Comparison of ENCODE assay signal across 1 cellular context in the genomic region with DNA sequence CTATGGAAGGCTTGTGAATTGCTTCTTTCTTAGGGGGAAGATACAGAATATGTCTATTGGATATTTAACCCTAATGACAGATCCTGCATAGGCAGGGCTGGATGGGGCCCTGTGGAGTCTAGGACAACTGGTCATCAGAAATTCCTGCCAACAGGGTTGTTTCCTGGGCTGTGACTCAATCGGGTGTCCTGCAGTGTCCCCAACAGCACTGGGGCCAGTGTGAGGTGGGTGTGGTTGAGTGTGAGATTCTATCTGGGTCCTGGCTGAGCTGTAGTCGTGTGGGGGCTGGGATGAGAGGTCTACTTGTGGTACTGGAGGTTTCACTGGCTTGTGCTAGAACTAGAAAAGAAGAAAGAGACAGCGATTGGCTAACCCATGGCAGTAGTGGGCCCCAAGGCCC.
A peak's percentile ranks its signal among the peaks of the same experiment; 100 is the strongest.
TF ChIP-seq lines count a peak whose summit lies in the region.

No MANE protein-coding gene starts in this region.

TF ChIP-seq in K562, 482 proteins besides CTCF, POLR2A, EP300 and RAD21 (continued from another document and continues in another):
- TF ChIP-seq, protein P1, sequence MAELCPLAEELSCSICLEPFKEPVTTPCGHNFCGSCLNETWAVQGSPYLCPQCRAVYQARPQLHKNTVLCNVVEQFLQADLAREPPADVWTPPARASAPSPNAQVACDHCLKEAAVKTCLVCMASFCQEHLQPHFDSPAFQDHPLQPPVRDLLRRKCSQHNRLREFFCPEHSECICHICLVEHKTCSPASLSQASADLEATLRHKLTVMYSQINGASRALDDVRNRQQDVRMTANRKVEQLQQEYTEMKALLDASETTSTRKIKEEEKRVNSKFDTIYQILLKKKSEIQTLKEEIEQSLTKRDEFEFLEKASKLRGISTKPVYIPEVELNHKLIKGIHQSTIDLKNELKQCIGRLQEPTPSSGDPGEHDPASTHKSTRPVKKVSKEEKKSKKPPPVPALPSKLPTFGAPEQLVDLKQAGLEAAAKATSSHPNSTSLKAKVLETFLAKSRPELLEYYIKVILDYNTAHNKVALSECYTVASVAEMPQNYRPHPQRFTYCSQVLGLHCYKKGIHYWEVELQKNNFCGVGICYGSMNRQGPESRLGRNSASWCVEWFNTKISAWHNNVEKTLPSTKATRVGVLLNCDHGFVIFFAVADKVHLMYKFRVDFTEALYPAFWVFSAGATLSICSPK (IDR thresholded peaks at IDR 0.05; ENCODE audit: borderline replicate concordance), result no peak
- peak; percentile 66; the same call in 1 of the 2 replicates for TF ChIP-seq TEAD2 (tag; IDR thresholded peaks at IDR 0.05)
- TF ChIP-seq MCM3 (IDR thresholded peaks at IDR 0.05), result no peak
- no peak for TF ChIP-seq ZNF551 (CRISPR knock-in tag; IDR thresholded peaks at IDR 0.05)
- TF ChIP-seq, protein P2, sequence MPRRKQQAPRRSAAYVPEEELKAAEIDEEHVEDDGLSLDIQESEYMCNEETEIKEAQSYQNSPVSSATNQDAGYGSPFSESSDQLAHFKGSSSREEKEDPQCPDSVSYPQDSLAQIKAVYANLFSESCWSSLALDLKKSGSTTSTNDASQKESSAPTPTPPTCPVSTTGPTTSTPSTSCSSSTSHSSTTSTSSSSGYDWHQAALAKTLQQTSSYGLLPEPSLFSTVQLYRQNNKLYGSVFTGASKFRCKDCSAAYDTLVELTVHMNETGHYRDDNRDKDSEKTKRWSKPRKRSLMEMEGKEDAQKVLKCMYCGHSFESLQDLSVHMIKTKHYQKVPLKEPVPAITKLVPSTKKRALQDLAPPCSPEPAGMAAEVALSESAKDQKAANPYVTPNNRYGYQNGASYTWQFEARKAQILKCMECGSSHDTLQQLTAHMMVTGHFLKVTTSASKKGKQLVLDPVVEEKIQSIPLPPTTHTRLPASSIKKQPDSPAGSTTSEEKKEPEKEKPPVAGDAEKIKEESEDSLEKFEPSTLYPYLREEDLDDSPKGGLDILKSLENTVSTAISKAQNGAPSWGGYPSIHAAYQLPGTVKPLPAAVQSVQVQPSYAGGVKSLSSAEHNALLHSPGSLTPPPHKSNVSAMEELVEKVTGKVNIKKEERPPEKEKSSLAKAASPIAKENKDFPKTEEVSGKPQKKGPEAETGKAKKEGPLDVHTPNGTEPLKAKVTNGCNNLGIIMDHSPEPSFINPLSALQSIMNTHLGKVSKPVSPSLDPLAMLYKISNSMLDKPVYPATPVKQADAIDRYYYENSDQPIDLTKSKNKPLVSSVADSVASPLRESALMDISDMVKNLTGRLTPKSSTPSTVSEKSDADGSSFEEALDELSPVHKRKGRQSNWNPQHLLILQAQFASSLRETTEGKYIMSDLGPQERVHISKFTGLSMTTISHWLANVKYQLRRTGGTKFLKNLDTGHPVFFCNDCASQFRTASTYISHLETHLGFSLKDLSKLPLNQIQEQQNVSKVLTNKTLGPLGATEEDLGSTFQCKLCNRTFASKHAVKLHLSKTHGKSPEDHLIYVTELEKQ (CRISPR knock-in tag; IDR thresholded peaks at IDR 0.05), result no peak
- no peak for TF ChIP-seq ZNF77 (CRISPR knock-in tag; IDR thresholded peaks at IDR 0.05)
- TF ChIP-seq XRCC4 (IDR thresholded peaks at IDR 0.05; ENCODE audit: extremely low read depth, insufficient read depth, insufficient read length), result no peak
- TF ChIP-seq, protein P3, sequence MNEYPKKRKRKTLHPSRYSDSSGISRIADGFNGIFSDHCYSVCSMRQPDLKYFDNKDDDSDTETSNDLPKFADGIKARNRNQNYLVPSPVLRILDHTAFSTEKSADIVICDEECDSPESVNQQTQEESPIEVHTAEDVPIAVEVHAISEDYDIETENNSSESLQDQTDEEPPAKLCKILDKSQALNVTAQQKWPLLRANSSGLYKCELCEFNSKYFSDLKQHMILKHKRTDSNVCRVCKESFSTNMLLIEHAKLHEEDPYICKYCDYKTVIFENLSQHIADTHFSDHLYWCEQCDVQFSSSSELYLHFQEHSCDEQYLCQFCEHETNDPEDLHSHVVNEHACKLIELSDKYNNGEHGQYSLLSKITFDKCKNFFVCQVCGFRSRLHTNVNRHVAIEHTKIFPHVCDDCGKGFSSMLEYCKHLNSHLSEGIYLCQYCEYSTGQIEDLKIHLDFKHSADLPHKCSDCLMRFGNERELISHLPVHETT (CRISPR knock-in tag; conservative IDR thresholded peaks at IDR 0.05 in 1 of 2, IDR thresholded peaks at IDR 0.05 in 1 of 2), result peak in 1 of 2 experiments; percentile 65; a peak in 2 of 4 replicates
- TF ChIP-seq, protein P4, sequence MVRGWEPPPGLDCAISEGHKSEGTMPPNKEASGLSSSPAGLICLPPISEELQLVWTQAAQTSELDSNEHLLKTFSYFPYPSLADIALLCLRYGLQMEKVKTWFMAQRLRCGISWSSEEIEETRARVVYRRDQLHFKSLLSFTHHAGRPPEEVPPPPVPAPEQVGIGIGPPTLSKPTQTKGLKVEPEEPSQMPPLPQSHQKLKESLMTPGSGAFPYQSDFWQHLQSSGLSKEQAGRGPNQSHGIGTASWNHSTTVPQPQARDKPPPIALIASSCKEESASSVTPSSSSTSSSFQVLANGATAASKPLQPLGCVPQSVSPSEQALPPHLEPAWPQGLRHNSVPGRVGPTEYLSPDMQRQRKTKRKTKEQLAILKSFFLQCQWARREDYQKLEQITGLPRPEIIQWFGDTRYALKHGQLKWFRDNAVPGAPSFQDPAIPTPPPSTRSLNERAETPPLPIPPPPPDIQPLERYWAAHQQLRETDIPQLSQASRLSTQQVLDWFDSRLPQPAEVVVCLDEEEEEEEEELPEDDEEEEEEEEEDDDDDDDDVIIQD (CRISPR knock-in tag; IDR thresholded peaks at IDR 0.05), result no peak
- TF ChIP-seq TBP (optimal IDR thresholded peaks at IDR 0.05; ENCODE audit: low read depth, low read length), result no peak
- peak; percentile 32 for TF ChIP-seq CCNT2 (IDR thresholded peaks at IDR 0.05; ENCODE audit: borderline replicate concordance, extremely low read depth, insufficient read length, low read depth, low read length)
- TF ChIP-seq, protein P5, sequence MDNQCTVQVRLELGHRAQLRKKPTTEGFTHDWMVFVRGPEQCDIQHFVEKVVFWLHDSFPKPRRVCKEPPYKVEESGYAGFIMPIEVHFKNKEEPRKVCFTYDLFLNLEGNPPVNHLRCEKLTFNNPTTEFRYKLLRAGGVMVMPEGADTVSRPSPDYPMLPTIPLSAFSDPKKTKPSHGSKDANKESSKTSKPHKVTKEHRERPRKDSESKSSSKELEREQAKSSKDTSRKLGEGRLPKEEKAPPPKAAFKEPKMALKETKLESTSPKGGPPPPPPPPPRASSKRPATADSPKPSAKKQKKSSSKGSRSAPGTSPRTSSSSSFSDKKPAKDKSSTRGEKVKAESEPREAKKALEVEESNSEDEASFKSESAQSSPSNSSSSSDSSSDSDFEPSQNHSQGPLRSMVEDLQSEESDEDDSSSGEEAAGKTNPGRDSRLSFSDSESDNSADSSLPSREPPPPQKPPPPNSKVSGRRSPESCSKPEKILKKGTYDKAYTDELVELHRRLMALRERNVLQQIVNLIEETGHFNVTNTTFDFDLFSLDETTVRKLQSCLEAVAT (IDR thresholded peaks at IDR 0.05), result peak in 1 of 2 experiments; percentile 64; a peak in 2 of 4 replicates
- TF ChIP-seq NFIC (IDR thresholded peaks at IDR 0.05), result peak; percentile 65
- TF ChIP-seq ZNF24 (IDR thresholded peaks at IDR 0.05), result no peak
- peak; percentile 56; the same call in 1 of the 2 replicates for TF ChIP-seq CEBPB (tag; IDR thresholded peaks at IDR 0.05)
- TF ChIP-seq ZC3H8 (IDR thresholded peaks at IDR 0.05), result no peak
- no peak for TF ChIP-seq HDGF (IDR thresholded peaks at IDR 0.05)
- TF ChIP-seq TEAD4 (IDR thresholded peaks at IDR 0.05; ENCODE audit: low read length), result peak; percentile 52; the same call in 1 of the 2 replicates
- TF ChIP-seq TEAD4 (CRISPR knock-in tag; IDR thresholded peaks at IDR 0.05; ENCODE audit: borderline replicate concordance), result no peak
- TF ChIP-seq, protein P6, sequence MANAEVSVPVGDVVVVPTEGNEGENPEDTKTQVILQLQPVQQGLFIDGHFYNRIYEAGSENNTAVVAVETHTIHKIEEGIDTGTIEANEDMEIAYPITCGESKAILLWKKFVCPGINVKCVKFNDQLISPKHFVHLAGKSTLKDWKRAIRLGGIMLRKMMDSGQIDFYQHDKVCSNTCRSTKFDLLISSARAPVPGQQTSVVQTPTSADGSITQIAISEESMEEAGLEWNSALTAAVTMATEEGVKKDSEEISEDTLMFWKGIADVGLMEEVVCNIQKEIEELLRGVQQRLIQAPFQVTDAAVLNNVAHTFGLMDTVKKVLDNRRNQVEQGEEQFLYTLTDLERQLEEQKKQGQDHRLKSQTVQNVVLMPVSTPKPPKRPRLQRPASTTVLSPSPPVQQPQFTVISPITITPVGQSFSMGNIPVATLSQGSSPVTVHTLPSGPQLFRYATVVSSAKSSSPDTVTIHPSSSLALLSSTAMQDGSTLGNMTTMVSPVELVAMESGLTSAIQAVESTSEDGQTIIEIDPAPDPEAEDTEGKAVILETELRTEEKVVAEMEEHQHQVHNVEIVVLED (CRISPR knock-in tag; IDR thresholded peaks at IDR 0.05), result no peak
- TF ChIP-seq GABPB2 (CRISPR knock-in tag; conservative IDR thresholded peaks at IDR 0.05), result no peak
- no peak for TF ChIP-seq RBFOX2 (IDR thresholded peaks at IDR 0.05; ENCODE audit: low read depth, low read length)
- no peak for TF ChIP-seq KAT2B (IDR thresholded peaks at IDR 0.05; ENCODE audit: low read depth, low read length)
- TF ChIP-seq CEBPG (CRISPR knock-in tag; IDR thresholded peaks at IDR 0.05), result no peak
- TF ChIP-seq CEBPG (tag; conservative IDR thresholded peaks at IDR 0.05 in 1 of 2, IDR thresholded peaks at IDR 0.05 in 1 of 2), result 0 out of 4 replicates have a peak, but pooled peaks of 1 of the 2 experiments have one; percentile 50
- TF ChIP-seq FOSL1 (tag; conservative IDR thresholded peaks at IDR 0.05), result peak; percentile 66
- no peak for TF ChIP-seq BRCA1 (IDR thresholded peaks at IDR 0.05)
- TF ChIP-seq BRCA1 (CRISPR knock-in tag; IDR thresholded peaks at IDR 0.05), result no peak
- TF ChIP-seq RUNX1 (IDR thresholded peaks at IDR 0.05; ENCODE audit: low read depth), result no peak
- no peak for TF ChIP-seq ZNF212 (CRISPR knock-in tag; IDR thresholded peaks at IDR 0.05)
- TF ChIP-seq ZNF175 (CRISPR knock-in tag; IDR thresholded peaks at IDR 0.05; ENCODE audit: low read depth), result no peak
- no peak for TF ChIP-seq NONO (IDR thresholded peaks at IDR 0.05; ENCODE audit: low read depth in 2 of 2, low read length in 1 of 2)
- TF ChIP-seq ZFX (CRISPR knock-in tag; IDR thresholded peaks at IDR 0.05), result no peak
- TF ChIP-seq, protein P7, sequence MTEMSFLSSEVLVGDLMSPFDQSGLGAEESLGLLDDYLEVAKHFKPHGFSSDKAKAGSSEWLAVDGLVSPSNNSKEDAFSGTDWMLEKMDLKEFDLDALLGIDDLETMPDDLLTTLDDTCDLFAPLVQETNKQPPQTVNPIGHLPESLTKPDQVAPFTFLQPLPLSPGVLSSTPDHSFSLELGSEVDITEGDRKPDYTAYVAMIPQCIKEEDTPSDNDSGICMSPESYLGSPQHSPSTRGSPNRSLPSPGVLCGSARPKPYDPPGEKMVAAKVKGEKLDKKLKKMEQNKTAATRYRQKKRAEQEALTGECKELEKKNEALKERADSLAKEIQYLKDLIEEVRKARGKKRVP (CRISPR knock-in tag; IDR thresholded peaks at IDR 0.05), result no peak
- TF ChIP-seq TAL1 (IDR thresholded peaks at IDR 0.05), result no peak; the same call in 1 of the 2 replicates
- no peak for TF ChIP-seq FOXJ3 (CRISPR knock-in tag; IDR thresholded peaks at IDR 0.05)
- TF ChIP-seq NR1H2 (CRISPR knock-in tag; IDR thresholded peaks at IDR 0.05), result no peak
- no peak for TF ChIP-seq BMI1 (IDR thresholded peaks at IDR 0.05; ENCODE audit: low read length)
- TF ChIP-seq CBX2 (IDR thresholded peaks at IDR 0.05; ENCODE audit: insufficient read depth, low read length, poor library complexity, severe bottlenecking), result no peak
- TF ChIP-seq SMC3 (conservative IDR thresholded peaks at IDR 0.05; ENCODE audit: insufficient read depth, low read depth, low read length), result no peak
- TF ChIP-seq ZNF263 (CRISPR knock-in tag; IDR thresholded peaks at IDR 0.05; ENCODE audit: borderline replicate concordance), result no peak
- TF ChIP-seq RBM25 (IDR thresholded peaks at IDR 0.05; ENCODE audit: low read depth, low read length, severe bottlenecking), result no peak
- TF ChIP-seq, protein P8, sequence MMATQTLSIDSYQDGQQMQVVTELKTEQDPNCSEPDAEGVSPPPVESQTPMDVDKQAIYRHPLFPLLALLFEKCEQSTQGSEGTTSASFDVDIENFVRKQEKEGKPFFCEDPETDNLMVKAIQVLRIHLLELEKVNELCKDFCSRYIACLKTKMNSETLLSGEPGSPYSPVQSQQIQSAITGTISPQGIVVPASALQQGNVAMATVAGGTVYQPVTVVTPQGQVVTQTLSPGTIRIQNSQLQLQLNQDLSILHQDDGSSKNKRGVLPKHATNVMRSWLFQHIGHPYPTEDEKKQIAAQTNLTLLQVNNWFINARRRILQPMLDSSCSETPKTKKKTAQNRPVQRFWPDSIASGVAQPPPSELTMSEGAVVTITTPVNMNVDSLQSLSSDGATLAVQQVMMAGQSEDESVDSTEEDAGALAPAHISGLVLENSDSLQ (IDR thresholded peaks at IDR 0.05), result 0 out of 2 replicates have a peak, but pooled peaks have one; percentile 6
- peak in 1 of 2 experiments; percentile 85; a peak in 2 of 4 replicates for TF ChIP-seq RCOR1 (IDR thresholded peaks at IDR 0.05; ENCODE audit: borderline replicate concordance in 1 of 2, low read depth in 2 of 2, low read length in 2 of 2)
- TF ChIP-seq ASH1L (IDR thresholded peaks at IDR 0.05; ENCODE audit: borderline replicate concordance, low read depth, partially characterized antibody), result no peak
- TF ChIP-seq RBM39 (optimal IDR thresholded peaks at IDR 0.05; ENCODE audit: low read depth, low read length), result no peak
- TF ChIP-seq JUN (IDR thresholded peaks at IDR 0.05; ENCODE audit: borderline replicate concordance, low read depth, low read length), result peak; percentile 33; the same call in 1 of the 2 replicates
- TF ChIP-seq JUN (CRISPR knock-in tag; IDR thresholded peaks at IDR 0.05; ENCODE audit: borderline replicate concordance), result no peak
- TF ChIP-seq SLC30A9 (CRISPR knock-in tag; IDR thresholded peaks at IDR 0.05), result no peak
- no peak for TF ChIP-seq HDAC8 (tag; IDR thresholded peaks at IDR 0.05)
- no peak for TF ChIP-seq RB1 (IDR thresholded peaks at IDR 0.05; ENCODE audit: low read depth)
- peak; percentile 58; the same call in 1 of the 2 replicates for TF ChIP-seq EP400 (IDR thresholded peaks at IDR 0.05)
- TF ChIP-seq ZNF23 (CRISPR knock-in tag; IDR thresholded peaks at IDR 0.05), result no peak
- no peak for TF ChIP-seq ETV1 (tag; conservative IDR thresholded peaks at IDR 0.05; ENCODE audit: low read depth)
- TF ChIP-seq, protein P9, sequence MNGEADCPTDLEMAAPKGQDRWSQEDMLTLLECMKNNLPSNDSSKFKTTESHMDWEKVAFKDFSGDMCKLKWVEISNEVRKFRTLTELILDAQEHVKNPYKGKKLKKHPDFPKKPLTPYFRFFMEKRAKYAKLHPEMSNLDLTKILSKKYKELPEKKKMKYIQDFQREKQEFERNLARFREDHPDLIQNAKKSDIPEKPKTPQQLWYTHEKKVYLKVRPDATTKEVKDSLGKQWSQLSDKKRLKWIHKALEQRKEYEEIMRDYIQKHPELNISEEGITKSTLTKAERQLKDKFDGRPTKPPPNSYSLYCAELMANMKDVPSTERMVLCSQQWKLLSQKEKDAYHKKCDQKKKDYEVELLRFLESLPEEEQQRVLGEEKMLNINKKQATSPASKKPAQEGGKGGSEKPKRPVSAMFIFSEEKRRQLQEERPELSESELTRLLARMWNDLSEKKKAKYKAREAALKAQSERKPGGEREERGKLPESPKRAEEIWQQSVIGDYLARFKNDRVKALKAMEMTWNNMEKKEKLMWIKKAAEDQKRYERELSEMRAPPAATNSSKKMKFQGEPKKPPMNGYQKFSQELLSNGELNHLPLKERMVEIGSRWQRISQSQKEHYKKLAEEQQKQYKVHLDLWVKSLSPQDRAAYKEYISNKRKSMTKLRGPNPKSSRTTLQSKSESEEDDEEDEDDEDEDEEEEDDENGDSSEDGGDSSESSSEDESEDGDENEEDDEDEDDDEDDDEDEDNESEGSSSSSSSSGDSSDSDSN (IDR thresholded peaks at IDR 0.05; ENCODE audit: borderline replicate concordance in 1 of 2, low read depth in 2 of 2, low read length in 2 of 2), result no peak
